ENCODE assay signal across 8 cellular contexts in the genomic region with DNA sequence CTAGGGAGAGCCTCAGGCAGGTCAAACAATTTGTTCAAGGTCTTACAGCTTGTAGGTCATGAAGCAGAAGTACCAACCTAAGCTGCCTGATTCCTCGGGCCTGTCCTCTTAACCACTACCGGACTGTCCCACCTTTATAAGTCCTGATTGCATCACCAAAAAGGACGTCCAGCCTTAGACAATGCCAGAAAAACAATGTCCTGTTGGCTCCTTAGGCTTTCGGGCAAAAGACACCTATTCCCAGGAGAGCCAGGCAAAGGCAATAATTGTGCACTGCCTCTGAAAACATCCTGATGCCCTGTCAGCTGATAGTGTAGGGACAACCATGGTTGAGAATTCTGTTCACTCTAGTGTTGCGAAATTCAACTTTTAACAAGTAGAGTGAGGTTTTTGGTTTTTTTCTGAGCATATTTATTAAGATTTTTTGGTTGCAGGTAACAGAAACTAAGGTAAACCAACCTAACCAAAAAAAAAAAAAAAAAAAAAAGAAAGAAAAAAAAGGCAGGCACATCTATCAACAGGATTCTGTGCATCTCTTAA.
"Had no signal": no experiment of that assay in that cellular context is flagged by ENCODE, and none has a peak within 500 bp of the region (broad histone marks: within the 10 kb centered on the region; RNA-seq: fewer than 3 reads in every experiment).

No MANE protein-coding gene starts in this region.

- H3K4me3 Mint-ChIP-seq: GM23338, H9, IgD-negative memory B cell had no signal

- ATAC-seq: GM23338 had no signal

- H3K4me1 Mint-ChIP-seq: IgD-negative memory B cell had no signal

- DNase-seq: H9, HCEC 1CT, KBM-7 had no signal

- H3K27ac Mint-ChIP-seq: GM23338, H9, IgD-negative memory B cell had no signal

- FAIRE-seq: H1, H54, HTR-8/SVneo had no signal

- H3K4me3 ChIP-seq: GM23338 had no signal

- H3K4me2 ChIP-seq: GM23338 had no signal

- H2AFZ ChIP-seq: GM23338 had no signal
